Comparison of ENCODE assay signal across 8 cellular contexts in the genomic region with DNA sequence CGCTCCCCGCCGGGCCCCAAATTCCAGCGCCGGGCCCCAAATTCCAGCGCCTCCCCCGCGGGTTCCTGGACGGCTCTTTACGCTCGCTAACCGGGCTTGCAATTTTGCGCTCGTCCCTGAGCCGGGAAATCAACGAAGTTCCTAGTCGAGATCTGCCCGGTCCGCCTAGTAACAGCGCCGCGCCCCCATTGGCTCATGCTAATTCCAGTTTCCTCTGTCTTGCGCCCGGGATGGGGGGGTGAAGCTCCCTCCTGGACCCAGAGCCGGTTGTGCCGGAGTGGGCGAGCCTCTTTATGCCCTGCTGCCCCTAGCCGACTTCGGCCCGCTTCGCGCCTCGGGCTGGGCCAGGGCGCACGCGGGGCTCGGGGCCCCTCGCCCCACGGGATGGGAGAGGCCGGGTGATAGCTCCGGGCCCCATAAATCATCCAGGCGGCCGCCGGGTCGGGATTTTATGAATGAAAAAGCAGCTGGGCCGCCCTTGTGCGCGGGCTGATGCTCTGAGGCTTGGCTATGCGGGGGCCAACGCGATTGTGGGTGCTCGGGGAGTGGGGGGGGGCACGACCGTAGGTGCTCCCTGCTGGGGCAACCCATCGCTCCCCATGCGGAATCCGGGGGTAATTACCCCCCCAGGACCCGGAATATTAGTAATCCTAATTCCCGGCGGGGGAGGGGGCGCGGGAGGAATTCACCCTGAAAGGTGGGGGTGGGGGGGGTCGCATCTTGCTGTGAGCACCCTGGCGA. TPM values are rescaled to one million over a fixed set of nuclear protein-coding genes. Genes with fewer than 3 reads are reported as not detected.
A peak's percentile ranks its signal among the peaks of the same experiment; 100 is the strongest.
DNase-seq lines count a peak whose midpoint lies in the region; ATAC-seq, FAIRE-seq and TF ChIP-seq lines count a peak whose summit lies in the region.

No MANE protein-coding gene starts in this region.

- peak; percentile 97 for DNase-seq in AG10803 (ENCODE audit: low read depth)
- peak; percentile 40 for DNase-seq in GM18507 (ENCODE audit: extremely low spot score, insufficient read length, low read depth)
- peak; percentile 68 to 88 for DNase-seq in NCI-H446 (lab: John Stamatoyannopoulos, UW)
- DNase-seq in adrenal gland: peak; percentile 91 to 98 (median 96)
- DNase-seq in cardiac septum (ENCODE audit: low spot score): peak; percentile 96
- peak; percentile 73 for DNase-seq in omental fat pad (ENCODE audit: low spot score)
- DNase-seq in NCI-H774 (lab: John Stamatoyannopoulos, UW): no peak

- no peaks in the 10 kb centered on the region for H3K9me3 ChIP-seq in adrenal gland (replicated peaks in 1 of 3)

- peak overlapping the region; percentile 39 to 88 (median 75) for H3K27ac ChIP-seq in adrenal gland

- ATAC-seq in omental fat pad (ENCODE audit: low FRiP score): peak; percentile 61
- no peak for ATAC-seq in GM19351 (IDR thresholded peaks at IDR 0.05; ENCODE audit: unreplicated experiment)

- FAIRE-seq in GM18507 (lab: Jason Lieb, UNC): peak; percentile 49

- H3K4me3 ChIP-seq in AG10803 (ENCODE audit: low read length) (peak overlapping the region; percentile 98), adrenal gland (peak overlapping the region in 3 of 4 donors; percentile 2 to 72 (median 28))

- TF ChIP-seq POLR2A in adrenal gland (IDR thresholded peaks at IDR 0.05): peak in 1 of 2 donors; percentile 70

- 1 to 5% (median 1%) methylated on average over 32 to 64 of the region's 64 CpGs for WGBS in adrenal gland, 4 donors

- H3K36me3 ChIP-seq in adrenal gland (replicated peaks in 1 of 2): peaks cover 0 to 4% of the 10 kb centered on the region in 2 donors

- peaks cover 2% of the 10 kb centered on the region for H3K27me3 ChIP-seq in adrenal gland

- TF ChIP-seq CTCF in AG10803 (conservative IDR thresholded peaks at IDR 0.05; ENCODE audit: low read length) (no peak), adrenal gland (IDR thresholded peaks at IDR 0.05) (no peak), omental fat pad (IDR thresholded peaks at IDR 0.05) (no peak)

- intact Hi-C loops in adrenal gland (cut with DNase I): loop anchor here (5.0 to 10.0 kb wide), 2 partner anchors 174 to 192 kb away; no protein-coding TSS in a partner anchor
- intact Hi-C loops in cardiac septum (cut with DNase I): loop anchor here (2.0 kb wide), 1 partner anchor 342 kb away; no protein-coding TSS in a partner anchor

- H3K4me1 ChIP-seq in adrenal gland (replicated peaks in 1 of 2): peaks cover 44 to 78% of the 10 kb centered on the region in 2 donors

RNA-seq across cellular contexts. Expression of a gene that starts 1.8 kb away (rescaled TPM):
- total RNA-seq in adrenal gland (100 to 1,000 TPM in 4 of 8 donors, 10 to 100 TPM in 4; 74.3 to 149 (median 103) TPM), cardiac septum (258 TPM), omental fat pad (100 to 1,000 TPM in 1 of 4 donors, 10 to 100 TPM in 3; 40.3 to 216 (median 58.2) TPM)
- polyA plus RNA-seq in adrenal gland: 10 to 100 TPM; 12.1 to 42.9 (median 29.5) TPM

RNA-seq across cellular contexts. Expression of a gene that starts 36.0 kb away (rescaled TPM):
- total RNA-seq in adrenal gland (10 to 100 TPM; 10.9 to 41.3 (median 22.7) TPM), cardiac septum (11.8 TPM), omental fat pad (10 to 100 TPM in 3 of 4 donors, 1 to 10 TPM in 1; 9.9 to 27.3 (median 20.6) TPM)
- polyA plus RNA-seq in adrenal gland: 10 to 100 TPM; 23.0 to 52.5 (median 38.4) TPM
